In genomic region chrX:102721169-102721506, GRCh38 we compare ENCODE assay signal across 8 cellular contexts. TPM values are rescaled to one million over a fixed set of nuclear protein-coding genes. Genes with fewer than 3 reads are reported as not detected.
DNase-seq lines count a peak whose midpoint lies in the region; ATAC-seq and TF ChIP-seq lines count a peak whose summit lies in the region.
"Not testable (repeated sequence)": the region's sequence is repeated elsewhere in the genome, so short reads cannot be mapped to it uniquely, and the experiment has no call there.

No MANE protein-coding gene starts in this region.

- not testable (repeated sequence) for H2AFZ ChIP-seq in GM23338
- peak overlapping the region; percentile 96 for H2AFZ ChIP-seq in SU-DHL-6 (ENCODE audit: low read depth, low read length, severe bottlenecking)

- H3K9me3 ChIP-seq in A673 (ENCODE audit: low read depth, low read length, poor library complexity, severe bottlenecking); SU-DHL-6 (ENCODE audit: insufficient read depth, low read length); right atrium auricular region; muscle layer of duodenum (ENCODE audit: control insufficient read depth in 1 of 2, low read length in 2 of 2): not testable (repeated sequence)

- not testable (repeated sequence) for H3K9me3 Mint-ChIP-seq in GM23338; activated naive CD8-positive, alpha-beta T cell (ENCODE audit: low read depth); effector memory CD8-positive, alpha-beta T cell

- H3K27me3 Mint-ChIP-seq in GM23338 (ENCODE audit: insufficient read depth, low read depth, poor library complexity); activated naive CD8-positive, alpha-beta T cell; effector memory CD8-positive, alpha-beta T cell: not testable (repeated sequence)

- H3K4me3 Mint-ChIP-seq in GM23338 = peak overlapping the region; percentile 95
- peak overlapping the region; percentile 93 for H3K4me3 Mint-ChIP-seq in activated naive CD8-positive, alpha-beta T cell
- H3K4me3 Mint-ChIP-seq in effector memory CD8-positive, alpha-beta T cell = peak overlapping the region; percentile 86 to 88

- peak overlapping the region; percentile 58 for H3K9ac ChIP-seq in SU-DHL-6 (ENCODE audit: low read length)

- TF ChIP-seq CTCF in A673 (conservative IDR thresholded peaks at IDR 0.05; ENCODE audit: low read depth, low read length); GM23338 (conservative IDR thresholded peaks at IDR 0.05; ENCODE audit: low read depth in 2 of 2); SU-DHL-6 (IDR thresholded peaks at IDR 0.05; ENCODE audit: insufficient read depth, low read length, poor library complexity, severe bottlenecking); right atrium auricular region (IDR thresholded peaks at IDR 0.05): not testable (repeated sequence)

- not testable (repeated sequence) for H3K79me2 ChIP-seq in GM23338 (replicated peaks; ENCODE audit: insufficient read depth); SU-DHL-6 (ENCODE audit: insufficient read depth, low read length)

- H3K27ac ChIP-seq in A673 (ENCODE audit: low read depth, low read length, poor library complexity, severe bottlenecking); GM23338 (ENCODE audit: low read depth); SU-DHL-6 (ENCODE audit: low read depth, low read length); muscle layer of duodenum (ENCODE audit: low read length): not testable (repeated sequence)
- H3K27ac ChIP-seq in right atrium auricular region = peak overlapping the region in 1 of 2 donors; percentile 49
- peak overlapping the region in 3 of 21 experiments; percentile 22 to 65 (median 46) for H3K27ac ChIP-seq in skin epidermis

- H3K4me3 ChIP-seq in A673 (ENCODE audit: low read depth, low read length, poor library complexity, severe bottlenecking) (peak overlapping the region; percentile 52), GM23338 (peak overlapping the region; percentile 65), SU-DHL-6 (ENCODE audit: insufficient read depth, low read length, poor library complexity, severe bottlenecking) (peak overlapping the region; percentile 58), right atrium auricular region (peak overlapping the region; percentile 37 to 43), muscle layer of duodenum (ENCODE audit: low read depth in 1 of 2, low read length in 2 of 2) (peak overlapping the region; percentile 57 to 67), skin epidermis (peak overlapping the region; percentile 20 to 47 (median 34))

- CTCF ChIA-PET in A673 (lab: Charles Lee) = not testable (repeated sequence)

- H3K27me3 ChIP-seq in A673 (replicated peaks; ENCODE audit: insufficient read depth, low read depth, low read length, poor library complexity); GM23338 (ENCODE audit: insufficient read depth); SU-DHL-6 (ENCODE audit: low read length); right atrium auricular region; muscle layer of duodenum (ENCODE audit: low read depth, low read length): not testable (repeated sequence)

- not testable (repeated sequence) for H3K27ac Mint-ChIP-seq in GM23338; activated naive CD8-positive, alpha-beta T cell
- peak overlapping the region in 1 of 2 donors; percentile 93 for H3K27ac Mint-ChIP-seq in effector memory CD8-positive, alpha-beta T cell

- not testable (repeated sequence) for H3K36me3 ChIP-seq in A673 (ENCODE audit: insufficient read depth, low read length, poor library complexity, severe bottlenecking); GM23338 (ENCODE audit: insufficient read depth); SU-DHL-6 (ENCODE audit: low read length); right atrium auricular region; muscle layer of duodenum (ENCODE audit: control insufficient read depth in 1 of 2, insufficient read depth in 2 of 2, low read length in 2 of 2)

- not testable (repeated sequence) for ATAC-seq in GM23338; effector memory CD8-positive, alpha-beta T cell (replicated peaks)

- BruUV-seq in A673 (replicated peaks; lab: Mats Ljungman, UMichigan) = not testable (repeated sequence)

- not testable (repeated sequence) for H3F3A ChIP-seq in GM23338 (replicated peaks; ENCODE audit: low read depth); SU-DHL-6 (ENCODE audit: insufficient read depth)

- H3K4me2 ChIP-seq in GM23338 = peak overlapping the region; percentile 79
- peak overlapping the region; percentile 69 for H3K4me2 ChIP-seq in SU-DHL-6 (ENCODE audit: low read depth, low read length, poor library complexity, severe bottlenecking)

- POLR2A ChIA-PET in A673 (lab: Charles Lee; ENCODE audit: low non-redundant PET) = not testable (repeated sequence)

- peaks cover 10% of the 10 kb centered on the region for H3K4me1 Mint-ChIP-seq in GM23338
- H3K4me1 Mint-ChIP-seq in activated naive CD8-positive, alpha-beta T cell (ENCODE audit: low read depth) = peaks cover 13% of the 10 kb centered on the region
- not testable (repeated sequence) for H3K4me1 Mint-ChIP-seq in effector memory CD8-positive, alpha-beta T cell (ENCODE audit: low read depth in 2 of 2)

- not testable (repeated sequence) for H3K36me3 Mint-ChIP-seq in GM23338 (ENCODE audit: low read depth); activated naive CD8-positive, alpha-beta T cell; effector memory CD8-positive, alpha-beta T cell (ENCODE audit: insufficient read depth)

- not testable (repeated sequence) for H3K9me2 ChIP-seq in GM23338 (ENCODE audit: insufficient read depth); SU-DHL-6 (replicated peaks; ENCODE audit: insufficient read depth, low read length)

- not testable (repeated sequence) for DNase-seq in A673 (ENCODE audit: low spot score); GM23338 (ENCODE audit: low spot score); effector memory CD8-positive, alpha-beta T cell; right atrium auricular region (ENCODE audit: low spot score)

- intact Hi-C loops in A673 (cut with micrococcal nuclease; ENCODE audit: unreplicated experiment) = not testable (repeated sequence)

- not testable (repeated sequence) for H4K20me1 ChIP-seq in GM23338 (replicated peaks; ENCODE audit: insufficient read depth); SU-DHL-6 (ENCODE audit: low read depth, low read length)

- not testable (repeated sequence) for H3K4me1 ChIP-seq in A673 (ENCODE audit: insufficient read depth, low read length, poor library complexity, severe bottlenecking); GM23338 (ENCODE audit: insufficient read depth); right atrium auricular region; muscle layer of duodenum (ENCODE audit: control insufficient read depth in 1 of 2, insufficient read depth in 2 of 2, low read length in 2 of 2)

RNA-seq across cellular contexts. Expression of gene GPRASP3, which starts 0.6 kb away (rescaled TPM):
- total RNA-seq in A673 (2021) (7.8 and 8.3 TPM in 2 replicates), right atrium auricular region (1 to 10 TPM; 3.4 to 3.7 TPM)
- 17.8 and 18.2 TPM in 2 replicates for total RNA-seq in GM23338 (2014; rRNA removed; shearing (Covaris generic))
- polyA plus RNA-seq in GM23338 (2016; fragmentation: Nextera tagmentation; extraction: Ambion mirVana) = 6.4 and 7.9 TPM in 2 replicates

RNA-seq across cellular contexts. Expression of gene GPRASP2, which starts 8.9 kb away (rescaled TPM):
- total RNA-seq in A673 (2021) (9.9 and 14.8 TPM in 2 replicates), right atrium auricular region (10 to 100 TPM; 14.8 to 21.9 TPM)
- total RNA-seq in GM23338 (2014; rRNA removed; shearing (Covaris generic)) = 18.0 and 22.4 TPM in 2 replicates
- polyA plus RNA-seq in GM23338 (2016; fragmentation: Nextera tagmentation; extraction: Ambion mirVana) = 4.0 and 4.9 TPM in 2 replicates
